ENCODE assay signal across 5 cellular contexts in the genomic region with DNA sequence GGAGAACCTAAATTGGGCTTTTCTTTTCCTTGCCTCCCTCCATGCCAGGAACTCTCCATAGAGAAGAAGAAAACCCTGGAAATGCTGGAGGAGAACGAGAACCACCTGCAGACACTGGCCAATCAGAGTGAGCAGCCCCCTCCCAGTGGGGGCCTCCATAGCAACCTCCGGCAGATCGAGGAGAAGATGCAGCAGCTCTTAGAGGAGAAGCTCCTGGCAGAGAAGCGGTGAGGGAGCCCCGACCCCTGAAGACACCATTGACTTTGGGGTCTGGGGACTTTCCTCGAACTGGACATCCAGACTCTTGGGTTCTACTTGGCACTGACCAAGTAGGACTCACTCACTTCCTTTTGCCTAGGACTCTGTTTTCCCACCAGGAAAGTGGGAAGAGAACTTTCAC. TPM values are rescaled to one million over a fixed set of nuclear protein-coding genes. Genes with fewer than 3 reads are reported as not detected.
"Had no signal": no experiment of that assay in that cellular context is flagged by ENCODE, and none has a peak within 500 bp of the region (broad histone marks: within the 10 kb centered on the region; RNA-seq: fewer than 3 reads in every experiment).

No MANE protein-coding gene starts in this region.

- H3K4me2 ChIP-seq: GM23338 had no signal

- H2AFZ ChIP-seq: GM23338 had no signal

- H3K4me3 ChIP-seq: GM23338 had no signal

- H3K9me3 Mint-ChIP-seq: GM23338, H9 had no signal

- H3K27ac Mint-ChIP-seq: GM23338, H9 had no signal

- H3K4me3 Mint-ChIP-seq: GM23338, H9 had no signal

- DNase-seq: H9, HCEC 1CT, IMR-90 had no signal

- ATAC-seq: GM23338 had no signal

- H3K4me1 Mint-ChIP-seq: GM23338 had no signal

RNA-seq across cellular contexts. Expression of a gene that starts 41.4 kb away (rescaled TPM):
- total RNA-seq: HT-29 had no signal

RNA-seq across cellular contexts. Expression of a gene that starts 48.8 kb away (rescaled TPM):
- total RNA-seq: HT-29, IMR-90 had no signal
